9 cellular contexts compared by ENCODE assay signal in genomic region chr20:31570735-31571617, GRCh38. TPM values are rescaled to one million over a fixed set of nuclear protein-coding genes. Genes with fewer than 3 reads are reported as not detected.
DNase-seq lines count a peak whose midpoint lies in the region; ATAC-seq and TF ChIP-seq lines count a peak whose summit lies in the region.
"Had no signal": no experiment of that assay in that cellular context is flagged by ENCODE, and none has a peak within 500 bp of the region (broad histone marks: within the 10 kb centered on the region; RNA-seq: fewer than 3 reads in every experiment).

No MANE protein-coding gene starts in this region.

- 91% methylated on average over 25 of the region's 25 CpGs for WGBS in heart right ventricle, 2 donors
- WGBS in urinary bladder = 80% methylated on average over 25 of the region's 25 CpGs

- H3K4me1 ChIP-seq in heart right ventricle (peaks cover 4 to 66% (median 39%) of the 10 kb centered on the region in 9 donors), urinary bladder (ENCODE audit: insufficient read depth) (peaks cover 1% of the 10 kb centered on the region)

- H3K9me3 ChIP-seq in heart right ventricle = no peaks in the 10 kb centered on the region

- no peaks in the 10 kb centered on the region for H3K27me3 ChIP-seq in heart right ventricle

- ATAC-seq in heart right ventricle (no peak), Right ventricle myocardium superior (ENCODE audit: poor library complexity) (no peak), GM18867 (IDR thresholded peaks at IDR 0.05; ENCODE audit: unreplicated experiment) (no peak), HG03571 (IDR thresholded peaks at IDR 0.05; ENCODE audit: unreplicated experiment) (no peak), GM21447 (IDR thresholded peaks at IDR 0.05; ENCODE audit: unreplicated experiment) (no peak)

- H3K4me3 ChIP-seq in heart right ventricle = no peak overlapping the region
- no peak overlapping the region for H3K4me3 ChIP-seq in urinary bladder (ENCODE audit: low read depth, low read length)

- intact Hi-C loops in heart right ventricle (cut with DNase I) (loop anchor here in 2 of 10 donors (2.0 to 5.0 kb wide), 2 partner anchors 38 to 151 kb away; partner anchors contain the start of gene BCL2L1 (in 1 of the 2)), Right ventricle myocardium superior (cut with DNase I) (loop anchor here (5.0 kb wide), 1 partner anchor 151 kb away; the partner anchor contains the start of gene BCL2L1)

- H3K36me3 ChIP-seq in heart right ventricle (peaks cover 0 to 45% (median 3%) of the 10 kb centered on the region in 9 donors), urinary bladder (ENCODE audit: insufficient read depth) (no peaks in the 10 kb centered on the region)

- no peak for DNase-seq in heart right ventricle
- DNase-seq in Right ventricle myocardium superior = no peak
- DNase-seq in midbrain (lab: John Stamatoyannopoulos, UW) = peak; percentile 92

- H3K27ac ChIP-seq in heart right ventricle (peak overlapping the region; percentile 36 to 96 (median 93)), angular gyrus (ENCODE audit: low read depth, low read length) (peak overlapping the region; percentile 86), urinary bladder (ENCODE audit: low read depth) (peak overlapping the region; percentile 75)
- H3K27ac ChIP-seq: HL-60 had no signal

- TF ChIP-seq CTCF in heart right ventricle (IDR thresholded peaks at IDR 0.05) = no peak

RNA-seq across cellular contexts. Expression of gene ID1, which starts 34.1 kb away (rescaled TPM):
- total RNA-seq in heart right ventricle (100 to 1,000 TPM in 7 of 10 donors, 10 to 100 TPM in 3; 42.8 to 204 (median 109) TPM), Right ventricle myocardium superior (89.5 TPM), urinary bladder (500 TPM)
- polyA plus RNA-seq in heart right ventricle (100 to 1,000 TPM; 230 to 551 TPM), urinary bladder (683 TPM)

RNA-seq across cellular contexts. Expression of gene HM13, which starts 56.7 kb away (rescaled TPM):
- total RNA-seq in heart right ventricle = 10 to 100 TPM; 27.5 to 71.6 (median 33.5) TPM
- polyA plus RNA-seq in heart right ventricle = 100 to 1,000 TPM in 1 of 2 donors, 10 to 100 TPM in 1; 65.1 to 102 TPM
- 40.9 TPM for total RNA-seq in Right ventricle myocardium superior
- 48.8 TPM for total RNA-seq in urinary bladder
- polyA plus RNA-seq in urinary bladder = 90.4 TPM
